In genomic region chr17:48960834-48961515, GRCh38 we compare ENCODE assay signal across 14 cellular contexts. TPM values are rescaled to one million over a fixed set of nuclear protein-coding genes. Genes with fewer than 3 reads are reported as not detected.
A peak's percentile ranks its signal among the peaks of the same experiment; 100 is the strongest.
DNase-seq lines count a peak whose midpoint lies in the region; ATAC-seq, FAIRE-seq and TF ChIP-seq lines count a peak whose summit lies in the region.
"Had no signal": no experiment of that assay in that cellular context is flagged by ENCODE, and none has a peak within 500 bp of the region (broad histone marks: within the 10 kb centered on the region; RNA-seq: fewer than 3 reads in every experiment).

No MANE protein-coding gene starts in this region.

- no peak for TF ChIP-seq EP300 in gastroesophageal sphincter (IDR thresholded peaks at IDR 0.05)

- H3K4me2 ChIP-seq in astrocyte (ENCODE audit: low read length): peak overlapping the region; percentile 77

- H3K4me3 Mint-ChIP-seq in astrocyte (ENCODE audit: unreplicated experiment) (peak overlapping the region; percentile 54), mesothelial cell of epicardium (peak overlapping the region; percentile 20)
- H3K4me3 Mint-ChIP-seq: activated naive CD8-positive, alpha-beta T cell treated with anti-CD3 and anti-CD28 coated beads for 36 hours; central memory CD8-positive, alpha-beta T cell; T-cell had no signal

- TF ChIP-seq POLR2A in gastroesophageal sphincter (IDR thresholded peaks at IDR 0.05): no peak

- H2AFZ ChIP-seq in astrocyte (ENCODE audit: low read depth, low read length): peak overlapping the region; percentile 79

- no peak for FAIRE-seq in astrocyte (lab: Jason Lieb, UNC)

- H3K27me3 ChIP-seq in HUES6 (ENCODE audit: control insufficient read depth, insufficient read depth, low read length): no peaks in the 10 kb centered on the region
- no peaks in the 10 kb centered on the region for H3K27me3 ChIP-seq in astrocyte (ENCODE audit: insufficient read depth, low read length)
- peaks cover 81% of the 10 kb centered on the region for H3K27me3 ChIP-seq in gastroesophageal sphincter

- no peaks in the 10 kb centered on the region for H3K79me2 ChIP-seq in astrocyte (ENCODE audit: insufficient read depth, low read length)

- TF ChIP-seq CTCF in AG04449 (IDR thresholded peaks at IDR 0.05; ENCODE audit: insufficient read depth, low read length, missing control alignments): no peak
- TF ChIP-seq CTCF in astrocyte (IDR thresholded peaks at IDR 0.05; ENCODE audit: insufficient read depth, low read depth, low read length): no peak
- TF ChIP-seq CTCF in mesothelial cell of epicardium (IDR thresholded peaks at IDR 0.05; ENCODE audit: unreplicated experiment): no peak
- TF ChIP-seq CTCF in gastroesophageal sphincter (IDR thresholded peaks at IDR 0.05): no peak

- H3K27me3 Mint-ChIP-seq in astrocyte (ENCODE audit: low read depth, unreplicated experiment) (no peaks in the 10 kb centered on the region), mesothelial cell of epicardium (ENCODE audit: low read depth) (no peaks in the 10 kb centered on the region)

- H3K36me3 Mint-ChIP-seq in astrocyte (ENCODE audit: low read depth, unreplicated experiment): no peaks in the 10 kb centered on the region
- no peaks in the 10 kb centered on the region for H3K36me3 Mint-ChIP-seq in mesothelial cell of epicardium
- H3K36me3 Mint-ChIP-seq: activated naive CD8-positive, alpha-beta T cell treated with anti-CD3 and anti-CD28 coated beads for 36 hours; T-cell had no signal

- POLR2A ChIA-PET in AG04449 (lab: Yijun Ruan, JAX): interaction anchor here (0.6 to 3.1 kb wide), 3 partner anchors 12 to 36 kb away, joined by 3 to 16 read pairs (median 4); partner anchors contain the start of genes IGF2BP1 and SNF8

- H3K4me1 ChIP-seq in HUES6 (ENCODE audit: control insufficient read depth, insufficient read depth, low read length) (peaks cover 28% of the 10 kb centered on the region), astrocyte (ENCODE audit: insufficient read depth, low read length) (peaks cover 16% of the 10 kb centered on the region), gastroesophageal sphincter (no peaks in the 10 kb centered on the region)

- H3K27ac ChIP-seq in HUES6 (ENCODE audit: low read depth, low read length): no peak overlapping the region
- no peak overlapping the region for H3K27ac ChIP-seq in astrocyte (ENCODE audit: low read depth, low read length)
- no peak overlapping the region for H3K27ac ChIP-seq in gastroesophageal sphincter
- H3K27ac ChIP-seq: neutrophil had no signal

- DNase-seq in AG04449 (ENCODE audit: low read depth, low spot score) (no peak), astrocyte (ENCODE audit: low read depth) (no peak), mesothelial cell of epicardium (ENCODE audit: low spot score in 2 of 2, unreplicated experiment in 2 of 2) (no peak), occipital lobe (lab: John Stamatoyannopoulos, UW) (no peak)
- DNase-seq: activated CD4-positive, CD25-positive, alpha-beta regulatory T cell treated with anti-CD3 and anti-CD28 coated beads, Interleukin-2, amount 50 U/mL, for 72 hours; activated naive CD8-positive, alpha-beta T cell treated with anti-CD3 and anti-CD28 coated beads for 36 hours; head of caudate nucleus; T-cell had no signal

- 12 to 30% methylated on average over 4 to 7 of the region's 11 CpGs for WGBS in gastroesophageal sphincter (ENCODE audit: low coverage in 1 of 2), 2 donors

- H3K27ac Mint-ChIP-seq in astrocyte (ENCODE audit: unreplicated experiment) (peak overlapping the region; percentile 86), mesothelial cell of epicardium (peak overlapping the region; percentile 79)
- H3K27ac Mint-ChIP-seq: activated naive CD8-positive, alpha-beta T cell treated with anti-CD3 and anti-CD28 coated beads for 36 hours; T-cell had no signal

- H3K4me3 ChIP-seq in AG04449 (ENCODE audit: low read depth, low read length): 0 out of 2 replicates have a peak overlapping the region, but pooled peaks have one; percentile 12
- peak overlapping the region; percentile 32 for H3K4me3 ChIP-seq in HUES6 (ENCODE audit: low read depth, low read length)
- no peak overlapping the region for H3K4me3 ChIP-seq in astrocyte (ENCODE audit: insufficient read depth, low read depth, low read length)
- H3K4me3 ChIP-seq in gastroesophageal sphincter: no peak overlapping the region

- H3K9me3 Mint-ChIP-seq in astrocyte (ENCODE audit: unreplicated experiment) (no peaks in the 10 kb centered on the region), mesothelial cell of epicardium (no peaks in the 10 kb centered on the region)
- H3K9me3 Mint-ChIP-seq: activated naive CD8-positive, alpha-beta T cell treated with anti-CD3 and anti-CD28 coated beads for 36 hours; central memory CD8-positive, alpha-beta T cell; T-cell had no signal

- H3K9ac ChIP-seq in HUES6 (ENCODE audit: low read length) (no peak overlapping the region), astrocyte (ENCODE audit: low read length) (peak overlapping the region; percentile 50)

- H3K36me3 ChIP-seq in HUES6 (ENCODE audit: control insufficient read depth, insufficient read depth, low read length) (no peaks in the 10 kb centered on the region), astrocyte (ENCODE audit: insufficient read depth, low read length) (no peaks in the 10 kb centered on the region), gastroesophageal sphincter (no peaks in the 10 kb centered on the region)
- H3K36me3 ChIP-seq: neutrophil had no signal

- no peaks in the 10 kb centered on the region for H4K20me1 ChIP-seq in astrocyte (ENCODE audit: insufficient read depth, low read length)

- H3K9me3 ChIP-seq in HUES6 (ENCODE audit: control insufficient read depth, insufficient read depth, low read depth, low read length) (no peaks in the 10 kb centered on the region), astrocyte (ENCODE audit: insufficient read depth, low read depth, low read length) (no peaks in the 10 kb centered on the region), gastroesophageal sphincter (no peaks in the 10 kb centered on the region)
- H3K9me3 ChIP-seq: neutrophil had no signal

- CTCF ChIA-PET in AG04449 (lab: Yijun Ruan, JAX): interaction anchor here (0.8 to 6.0 kb wide), 10 partner anchors 8 to 75 kb away, joined by 3 to 39 read pairs (median 4); no protein-coding TSS in a partner anchor

- no peak for ATAC-seq in HG02938 (IDR thresholded peaks at IDR 0.05; ENCODE audit: unreplicated experiment)
- no peak for ATAC-seq in gastroesophageal sphincter
- ATAC-seq in GM21390 (IDR thresholded peaks at IDR 0.05; ENCODE audit: unreplicated experiment): no peak
- ATAC-seq: T-cell had no signal

- H3K4me1 Mint-ChIP-seq in astrocyte (ENCODE audit: low read depth, unreplicated experiment): peaks cover 21% of the 10 kb centered on the region
- H3K4me1 Mint-ChIP-seq in mesothelial cell of epicardium: peaks cover 17% of the 10 kb centered on the region
- H3K4me1 Mint-ChIP-seq: activated naive CD8-positive, alpha-beta T cell treated with anti-CD3 and anti-CD28 coated beads for 36 hours; T-cell had no signal

RNA-seq across cellular contexts. Expression of gene GIP, which starts 7.4 kb away (rescaled TPM):
- total RNA-seq in astrocyte (not detected in 2 replicates), mesothelial cell of epicardium (not detected in 3 replicates), occipital lobe (not detected), gastroesophageal sphincter (not detected)
- total RNA-seq: activated naive CD8-positive, alpha-beta T cell treated with anti-CD3 and anti-CD28 coated beads for 36 hours; T-cell had no signal

RNA-seq across cellular contexts. Expression of gene SNF8, which starts 16.3 kb away (rescaled TPM):
- 162 and 168 TPM in 2 replicates for total RNA-seq in astrocyte
- 78.6 to 91.5 TPM (median 88.0 TPM) in 3 replicates for total RNA-seq in mesothelial cell of epicardium
- total RNA-seq in occipital lobe: 38.4 TPM
- 100 to 1,000 TPM in 1 of 4 donors, 10 to 100 TPM in 3; 74.3 to 127 (median 97.0) TPM for total RNA-seq in gastroesophageal sphincter

RNA-seq across cellular contexts. Expression of gene IGF2BP1, which starts 36.2 kb away (rescaled TPM):
- total RNA-seq in astrocyte: 241 and 260 TPM in 2 replicates
- total RNA-seq in mesothelial cell of epicardium: 225 to 227 TPM (median 227 TPM) in 3 replicates
- total RNA-seq in occipital lobe: 1.9 TPM
- under 1 TPM in 1 of 4 donors, not detected in 3; 0.04 TPM for total RNA-seq in gastroesophageal sphincter

RNA-seq across cellular contexts. Expression of gene UBE2Z, which starts 52.8 kb away (rescaled TPM):
- total RNA-seq in astrocyte (102 and 103 TPM in 2 replicates), mesothelial cell of epicardium (85.8 to 89.8 TPM (median 88.1 TPM) in 3 replicates), occipital lobe (60.0 TPM), gastroesophageal sphincter (10 to 100 TPM; 52.1 to 73.7 (median 60.4) TPM)

Comparison
In these comparisons a context has a peak if more than half of its experiments do, and no peak if none do; other contexts are left out.
1. H3K4me3 ChIP-seq: peak in AG04449 (single experiment) and HUES6 (single experiment); none in astrocyte (single experiment) and gastroesophageal sphincter (0 of 2).
2. RNA of gene IGF2BP1, which starts 36.2 kb away (total RNA-seq): 241 to 260 TPM in astrocyte and 225 to 227 TPM in mesothelial cell of epicardium; 1.9 TPM in occipital lobe (single experiment) and 0.04 TPM in gastroesophageal sphincter; every median in the first group is over 10 times any median in the second.